8 cellular contexts compared by ENCODE assay signal in the genomic region with DNA sequence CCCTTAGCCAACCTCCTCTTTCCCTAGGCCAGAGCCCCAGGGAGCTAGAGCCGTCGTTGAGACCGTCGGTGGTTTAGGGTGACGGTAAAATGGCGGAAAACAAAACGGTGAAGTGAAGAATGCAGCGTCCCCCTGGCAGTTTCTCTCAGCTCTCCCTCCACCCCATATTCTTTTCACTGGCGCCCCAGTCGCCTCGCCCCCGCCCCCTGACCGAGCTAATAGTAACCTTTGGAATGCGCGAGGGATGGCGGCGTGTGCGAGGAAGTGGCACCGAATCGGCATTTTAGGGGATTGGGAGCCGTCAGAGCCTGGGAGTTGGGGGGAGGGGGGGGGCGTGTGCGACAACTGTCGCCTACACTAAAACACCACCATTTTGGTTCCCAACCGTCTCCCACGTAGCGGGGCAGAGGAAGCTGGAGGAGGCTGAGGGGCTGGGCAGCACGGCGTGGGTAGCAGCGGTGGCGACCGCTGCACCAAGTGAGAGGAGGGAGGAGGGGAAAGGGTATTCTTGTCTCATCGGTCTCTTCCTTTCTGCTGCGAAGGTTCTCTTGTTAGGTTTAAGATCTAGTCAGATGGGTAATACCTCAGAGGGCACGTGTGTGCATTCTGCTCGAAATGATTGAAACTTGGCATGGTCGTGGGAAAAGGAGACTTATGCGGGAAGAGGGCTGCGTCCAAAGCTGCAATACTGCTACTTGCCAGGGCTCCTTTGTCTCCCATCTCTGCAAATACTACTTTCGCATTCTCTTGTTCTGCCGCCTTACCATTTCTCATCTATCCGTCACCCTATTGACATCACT. TPM values are rescaled to one million over a fixed set of nuclear protein-coding genes. Genes with fewer than 3 reads are reported as not detected.
DNase-seq lines count a peak whose midpoint lies in the region; ATAC-seq, FAIRE-seq and TF ChIP-seq lines count a peak whose summit lies in the region.

No MANE protein-coding gene starts in this region.

- no peaks in the 10 kb centered on the region for H3K9me2 ChIP-seq in SK-N-SH

- H3K27me3 ChIP-seq in BE2C: no peaks in the 10 kb centered on the region
- no peaks in the 10 kb centered on the region for H3K27me3 ChIP-seq in SK-N-SH (ENCODE audit: insufficient read depth)
- H3K27me3 ChIP-seq in endocrine pancreas (ENCODE audit: control insufficient read depth, insufficient read depth, low read length): no peaks in the 10 kb centered on the region
- H3K27me3 ChIP-seq in muscle layer of colon (ENCODE audit: control insufficient read depth in 1 of 2, insufficient read depth in 2 of 2, low read length in 2 of 2): no peaks in the 10 kb centered on the region

- no peaks in the 10 kb centered on the region for H3F3A ChIP-seq in SK-N-SH (replicated peaks; ENCODE audit: insufficient read depth)

- H3K4me3 ChIP-seq in BE2C (ENCODE audit: low read depth, low read length) (peak overlapping the region; percentile 83), SK-N-SH (ENCODE audit: low read depth in 2 of 2, low read length in 1 of 2) (peak overlapping the region; percentile 66 to 71), endocrine pancreas (ENCODE audit: control insufficient read depth, insufficient read depth, low read length) (peak overlapping the region; percentile 91), muscle layer of colon (ENCODE audit: low read depth in 1 of 2, low read length in 2 of 2) (peak overlapping the region; percentile 35 to 57)

- no peaks in the 10 kb centered on the region for H3K9me3 ChIP-seq in BE2C
- no peaks in the 10 kb centered on the region for H3K9me3 ChIP-seq in SK-N-SH
- no peaks in the 10 kb centered on the region for H3K9me3 ChIP-seq in endocrine pancreas (ENCODE audit: control insufficient read depth, low read length)
- no peaks in the 10 kb centered on the region for H3K9me3 ChIP-seq in muscle layer of colon (ENCODE audit: low read length)

- no peaks in the 10 kb centered on the region for H3K36me3 ChIP-seq in BE2C
- no peaks in the 10 kb centered on the region for H3K36me3 ChIP-seq in SK-N-SH (replicated peaks in 1 of 2; ENCODE audit: control insufficient read depth in 1 of 2, insufficient read depth in 2 of 2, low read length in 1 of 2)
- H3K36me3 ChIP-seq in endocrine pancreas (ENCODE audit: control insufficient read depth, insufficient read depth, low read length): no peaks in the 10 kb centered on the region
- no peaks in the 10 kb centered on the region for H3K36me3 ChIP-seq in muscle layer of colon (ENCODE audit: insufficient read depth, low read length)

- H4K20me1 ChIP-seq in SK-N-SH (ENCODE audit: insufficient read depth): no peaks in the 10 kb centered on the region

- CTCF ChIA-PET in SK-N-SH (lab: Yijun Ruan, JAX): interaction anchor here (0.9 kb wide), 1 partner anchor 133 kb away, joined by 3 read pairs; no protein-coding TSS in a partner anchor

- ATAC-seq in GM18520 (IDR thresholded peaks at IDR 0.05; ENCODE audit: unreplicated experiment): peak; percentile 38
- peak; percentile 32 for ATAC-seq in HG03469 (IDR thresholded peaks at IDR 0.05; ENCODE audit: unreplicated experiment)
- no peak for ATAC-seq in GM19351 (IDR thresholded peaks at IDR 0.05; ENCODE audit: unreplicated experiment)

- POLR2A ChIA-PET in SK-N-SH (lab: Yijun Ruan, JAX): no interaction called here

- no peaks in the 10 kb centered on the region; the same call in 1 of the 2 replicates for H3K79me2 ChIP-seq in SK-N-SH (ENCODE audit: insufficient read depth)

- peak overlapping the region; percentile 66; the same call in 1 of the 2 replicates for H3K9ac ChIP-seq in SK-N-SH
- peak overlapping the region; percentile 87 for H3K9ac ChIP-seq in endocrine pancreas (ENCODE audit: control insufficient read depth, insufficient read depth, low read length)
- H3K9ac ChIP-seq in muscle layer of colon (ENCODE audit: low read length): no peak overlapping the region

- H3K4me2 ChIP-seq in SK-N-SH: peak overlapping the region; percentile 67

- peak; percentile 29 for DNase-seq in BE2C
- DNase-seq in SK-N-SH: peak; percentile 60
- DNase-seq in urothelium cell line (ENCODE audit: low spot score): peak; percentile 18

- FAIRE-seq in urothelium cell line (lab: Jason Lieb, UNC): no peak

- H3K4me1 ChIP-seq in BE2C (no peaks in the 10 kb centered on the region), SK-N-SH (ENCODE audit: control insufficient read depth in 1 of 2, insufficient read depth in 2 of 2, low read depth in 1 of 2, low read length in 1 of 2) (peaks cover 0 to 2% of the 10 kb centered on the region in 2 experiments; a peak in 2 of 4 replicates), endocrine pancreas (ENCODE audit: control insufficient read depth, insufficient read depth, low read length) (peaks cover 3% of the 10 kb centered on the region), muscle layer of colon (ENCODE audit: insufficient read depth, low read length) (no peaks in the 10 kb centered on the region)

- H3K27ac ChIP-seq in SK-N-SH (ENCODE audit: low read depth in 2 of 2, low read length in 1 of 2) (peak overlapping the region; percentile 47 to 88; a peak in 3 of 4 replicates), muscle layer of colon (ENCODE audit: low read depth, low read length) (no peak overlapping the region)

- peak overlapping the region; percentile 87 for H2AFZ ChIP-seq in SK-N-SH (ENCODE audit: low read depth)

- 7% methylated on average over 40 of the region's 42 CpGs for WGBS in SK-N-SH (ENCODE audit: low lambda C conversion rate)

- no peak for TF ChIP-seq EP300 in SK-N-SH (IDR thresholded peaks at IDR 0.05; ENCODE audit: borderline replicate concordance in 1 of 2, low read depth in 1 of 2, low read length in 1 of 2)

- TF ChIP-seq CTCF in BE2C (IDR thresholded peaks at IDR 0.05; ENCODE audit: low read depth, low read length) (no peak), SK-N-SH (IDR thresholded peaks at IDR 0.05) (no peak)

- no peak for TF ChIP-seq RAD21 in SK-N-SH (IDR thresholded peaks at IDR 0.05; ENCODE audit: low read length)

TF ChIP-seq in SK-N-SH, 30 proteins besides CTCF, POLR2A, EP300 and RAD21:
- peak; percentile 68; the same call in 1 of the 2 replicates for TF ChIP-seq MXI1 (IDR thresholded peaks at IDR 0.05; ENCODE audit: low read depth, low read length)
- TF ChIP-seq GABPA (IDR thresholded peaks at IDR 0.05; ENCODE audit: low read depth): no peak
- peak; percentile 63; the same call in 1 of the 2 replicates for TF ChIP-seq YY1 (IDR thresholded peaks at IDR 0.05; ENCODE audit: low read depth)
- TF ChIP-seq POLR2AphosphoS5 (IDR thresholded peaks at IDR 0.05; ENCODE audit: low read depth, low read length): no peak
- TF ChIP-seq FOXM1 (IDR thresholded peaks at IDR 0.05; ENCODE audit: low read depth): no peak
- TF ChIP-seq, protein P1, sequence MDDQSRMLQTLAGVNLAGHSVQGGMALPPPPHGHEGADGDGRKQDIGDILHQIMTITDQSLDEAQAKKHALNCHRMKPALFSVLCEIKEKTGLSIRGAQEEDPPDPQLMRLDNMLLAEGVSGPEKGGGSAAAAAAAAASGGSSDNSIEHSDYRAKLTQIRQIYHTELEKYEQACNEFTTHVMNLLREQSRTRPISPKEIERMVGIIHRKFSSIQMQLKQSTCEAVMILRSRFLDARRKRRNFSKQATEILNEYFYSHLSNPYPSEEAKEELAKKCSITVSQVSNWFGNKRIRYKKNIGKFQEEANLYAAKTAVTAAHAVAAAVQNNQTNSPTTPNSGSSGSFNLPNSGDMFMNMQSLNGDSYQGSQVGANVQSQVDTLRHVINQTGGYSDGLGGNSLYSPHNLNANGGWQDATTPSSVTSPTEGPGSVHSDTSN (IDR thresholded peaks at IDR 0.05): no peak
- TF ChIP-seq, protein P2, sequence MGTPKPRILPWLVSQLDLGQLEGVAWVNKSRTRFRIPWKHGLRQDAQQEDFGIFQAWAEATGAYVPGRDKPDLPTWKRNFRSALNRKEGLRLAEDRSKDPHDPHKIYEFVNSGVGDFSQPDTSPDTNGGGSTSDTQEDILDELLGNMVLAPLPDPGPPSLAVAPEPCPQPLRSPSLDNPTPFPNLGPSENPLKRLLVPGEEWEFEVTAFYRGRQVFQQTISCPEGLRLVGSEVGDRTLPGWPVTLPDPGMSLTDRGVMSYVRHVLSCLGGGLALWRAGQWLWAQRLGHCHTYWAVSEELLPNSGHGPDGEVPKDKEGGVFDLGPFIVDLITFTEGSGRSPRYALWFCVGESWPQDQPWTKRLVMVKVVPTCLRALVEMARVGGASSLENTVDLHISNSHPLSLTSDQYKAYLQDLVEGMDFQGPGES (IDR thresholded peaks at IDR 0.05; ENCODE audit: low read depth, low read length): no peak

RNA-seq across cellular contexts. Expression of gene ZNF711, which starts 0.8 kb away (rescaled TPM):
- polyA plus RNA-seq in BE2C (2012; ENCODE audit: insufficient read depth, insufficient read length, low read depth): 19.9 TPM
- 3.8 and 5.2 TPM in 2 replicates for polyA plus RNA-seq in SK-N-SH (2012; rRNA removed)
- 4.0 and 4.4 TPM in 2 replicates for polyA plus RNA-seq in SK-N-SH (2012; cell fraction: cytosol; rRNA removed)
- polyA plus RNA-seq in SK-N-SH (2012; cell fraction: nucleus; rRNA removed): 5.0 and 12.7 TPM in 2 replicates

RNA-seq across cellular contexts. Expression of gene SATL1, which starts 1.0 kb away (rescaled TPM):
- 0.17 TPM for polyA plus RNA-seq in BE2C (2012; ENCODE audit: insufficient read depth, insufficient read length, low read depth)
- not detected in 2 replicates for polyA plus RNA-seq in SK-N-SH (2012; rRNA removed)
- 0.01 and 0.03 TPM in 2 replicates for polyA plus RNA-seq in SK-N-SH (2012; cell fraction: cytosol; rRNA removed)
- polyA plus RNA-seq in SK-N-SH (2012; cell fraction: nucleus; rRNA removed): 0.01 TPM in 1 of 2 replicates, not detected in the other
